20 cellular contexts compared by ENCODE assay signal in genomic region chr9:125906893-125907292, GRCh38.
"Had no signal": no experiment of that assay in that cellular context is flagged by ENCODE, and none has a peak within 500 bp of the region (broad histone marks: within the 10 kb centered on the region; RNA-seq: fewer than 3 reads in every experiment).

No MANE protein-coding gene starts in this region.

- H3K4me1 ChIP-seq: body of pancreas had no signal

- H3K36me3 Mint-ChIP-seq: mesothelial cell of epicardium had no signal

- H3K36me3 ChIP-seq: tibial nerve, uterus had no signal

- H3K4me3 Mint-ChIP-seq: activated CD4-positive, alpha-beta T cell treated with anti-CD3 and anti-CD28 coated beads, Interleukin-2, amount 10 ng/mL, durations not matched to agents 7 days and 5 days; activated CD8-positive, alpha-beta T cell treated with anti-CD3 and anti-CD28 coated beads, Interleukin-2, amount 10 ng/mL, durations not matched to agents 7 days and 5 days; activated naive CD4-positive, alpha-beta T cell treated with anti-CD3 and anti-CD28 coated beads for 36 hours; activated T-cell treated with anti-CD3 and anti-CD28 coated beads, Interleukin-2, amount 50 U/mL, for 24 hours; mesothelial cell of epicardium; nephron progenitor cell had no signal

- H3K27ac Mint-ChIP-seq: activated CD4-positive, alpha-beta T cell treated with anti-CD3 and anti-CD28 coated beads, Interleukin-2, amount 10 ng/mL, durations not matched to agents 7 days and 5 days; activated CD8-positive, alpha-beta T cell treated with anti-CD3 and anti-CD28 coated beads, Interleukin-2, amount 10 ng/mL, durations not matched to agents 7 days and 5 days; activated naive CD4-positive, alpha-beta T cell treated with anti-CD3 and anti-CD28 coated beads for 36 hours; activated T-cell treated with anti-CD3 and anti-CD28 coated beads, Interleukin-2, amount 50 U/mL, for 24 hours; activated T-helper 2 cell treated with anti-CD3 and anti-CD28 coated beads, Interferon-gamma antibody, Interleukin-2, Interleukin-4, amounts not matched to agents 10 μg/mL and 5 μg/mL and 100 μg/mL, durations not matched to agents 14 hours and 24 hours and 36 hours; mesothelial cell of epicardium; nephron progenitor cell had no signal

- H3K27me3 Mint-ChIP-seq: activated CD4-positive, alpha-beta T cell treated with anti-CD3 and anti-CD28 coated beads, Interleukin-2, amount 10 ng/mL, durations not matched to agents 7 days and 5 days; activated T-cell treated with anti-CD3 and anti-CD28 coated beads, Interleukin-2, amount 50 U/mL, for 24 hours had no signal

- H3K9me3 Mint-ChIP-seq: activated CD4-positive, alpha-beta T cell treated with anti-CD3 and anti-CD28 coated beads, Interleukin-2, amount 10 ng/mL, durations not matched to agents 7 days and 5 days; activated naive CD4-positive, alpha-beta T cell treated with anti-CD3 and anti-CD28 coated beads for 36 hours; activated T-cell treated with anti-CD3 and anti-CD28 coated beads, Interleukin-2, amount 50 U/mL, for 24 hours; activated T-helper 2 cell treated with anti-CD3 and anti-CD28 coated beads, Interferon-gamma antibody, Interleukin-2, Interleukin-4, amounts not matched to agents 10 μg/mL and 5 μg/mL and 100 μg/mL, durations not matched to agents 14 hours and 24 hours and 36 hours; mesothelial cell of epicardium; nephron progenitor cell had no signal

- DNase-seq: activated CD4-positive, alpha-beta T cell treated with anti-CD3 and anti-CD28 coated beads, Interleukin-2, amount 10 ng/mL, durations not matched to agents 7 days and 5 days; activated CD8-positive, alpha-beta T cell treated with anti-CD3 and anti-CD28 coated beads, Interleukin-2, amount 10 ng/mL, durations not matched to agents 7 days and 5 days; activated naive CD4-positive, alpha-beta T cell treated with anti-CD3 and anti-CD28 coated beads for 36 hours; activated T-cell treated with anti-CD3 and anti-CD28 coated beads, Interleukin-2, amount 50 U/mL, for 24 hours; body of pancreas; central memory CD4-positive, alpha-beta T cell; erythroblast; hypothalamus; islet precursor cell; nephron progenitor cell; occipital lobe; retina; stimulated activated naive CD8-positive, alpha-beta T cell treated with anti-CD3 and anti-CD28 coated beads, Interleukin-15, Interleukin-2, amounts not matched to agents 100 U/mL and 50 U/mL, for 24 hours; substantia nigra; T-helper 9 cell; uterus had no signal

- H3K4me3 ChIP-seq: body of pancreas, coronary artery, tibial nerve, uterus had no signal

- H3K9me3 ChIP-seq: body of pancreas, tibial nerve, uterus had no signal

- H3K27me3 ChIP-seq: body of pancreas, tibial nerve, uterus had no signal

- H3K27ac ChIP-seq: body of pancreas, coronary artery, tibial nerve, uterus had no signal

- H3K4me1 Mint-ChIP-seq: activated CD4-positive, alpha-beta T cell treated with anti-CD3 and anti-CD28 coated beads, Interleukin-2, amount 10 ng/mL, durations not matched to agents 7 days and 5 days had no signal
